8 cellular contexts compared by ENCODE assay signal in the genomic region with DNA sequence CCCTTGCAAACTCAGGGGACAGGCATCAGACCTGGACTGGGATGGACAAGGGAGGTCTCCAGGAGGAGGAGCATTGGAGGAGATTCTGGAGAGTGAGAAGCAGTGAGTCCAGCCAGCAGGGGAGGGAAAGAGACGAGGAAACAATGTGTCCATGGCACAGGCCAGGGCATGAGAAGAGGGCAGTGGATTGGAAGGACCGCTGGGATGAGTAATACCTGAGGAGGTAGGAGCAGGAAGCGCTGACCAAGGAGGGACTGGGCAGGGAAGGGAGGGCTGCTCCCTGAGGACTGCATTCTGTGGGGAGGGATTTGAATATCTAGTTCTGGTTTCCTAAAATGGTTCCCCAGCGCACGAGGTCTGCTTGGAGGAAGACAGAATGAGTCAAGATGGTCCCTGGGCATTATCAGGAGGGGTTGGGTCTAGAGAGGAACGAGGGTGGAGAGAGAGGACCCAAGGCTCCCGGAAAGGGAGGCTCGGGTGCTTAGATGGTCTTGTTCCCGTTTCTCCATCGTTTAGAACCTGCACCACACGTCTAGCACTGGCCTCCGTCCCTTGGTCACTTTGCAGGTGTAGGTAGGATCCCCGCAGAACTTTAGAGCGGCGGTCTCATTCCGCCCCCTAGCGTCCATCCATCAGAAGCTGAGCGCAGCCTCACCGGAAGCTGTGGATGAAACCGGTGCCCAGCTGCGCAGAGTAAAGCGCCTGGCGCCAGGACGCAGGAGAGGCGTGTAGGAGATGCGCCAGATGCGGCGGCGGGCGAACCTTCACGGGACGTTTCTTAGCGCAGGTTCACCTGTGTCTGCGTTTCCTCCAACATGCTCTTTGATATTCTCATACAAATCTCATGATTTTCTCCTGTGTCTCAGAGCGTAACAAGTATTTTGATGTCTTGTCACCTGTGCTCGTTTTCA.
A peak's percentile ranks its signal among the peaks of the same experiment; 100 is the strongest.
DNase-seq lines count a peak whose midpoint lies in the region; ATAC-seq, FAIRE-seq and TF ChIP-seq lines count a peak whose summit lies in the region.

No MANE protein-coding gene starts in this region.

- peak overlapping the region; percentile 48 for H3K4me2 ChIP-seq in HepG2 (ENCODE audit: low read depth, low read length)

- ATAC-seq in GM18907 (IDR thresholded peaks at IDR 0.05; ENCODE audit: unreplicated experiment) (peak; percentile 48), HepG2 (peak; percentile 100), HG03457 (IDR thresholded peaks at IDR 0.05; ENCODE audit: unreplicated experiment) (no peak)

- CTCF ChIA-PET in HepG2 (lab: Yijun Ruan, JAX; ENCODE audit: low intra/inter-chr PET ratio, low total read pairs) = interaction anchor here (1.1 to 3.5 kb wide), 5 partner anchors 21 to 248 kb away, joined by 3 to 17 read pairs (median 10); no protein-coding TSS in a partner anchor

- no peaks in the 10 kb centered on the region for H3K79me2 ChIP-seq in HepG2 (ENCODE audit: insufficient read depth, low read length)

- H3K27me3 ChIP-seq in bronchial epithelial cell (ENCODE audit: control insufficient read depth, insufficient read depth, low read length) (no peaks in the 10 kb centered on the region), HepG2 (ENCODE audit: control insufficient read depth in 1 of 2, insufficient read depth in 2 of 2, low read length in 2 of 2) (no peaks in the 10 kb centered on the region; a peak in 1 of 5 replicates), tibial nerve (no peaks in the 10 kb centered on the region)

- BruUV-seq in HepG2 (replicated peaks; lab: Mats Ljungman, UMichigan) = no TSS peak

- no peak for TF ChIP-seq EP300 in HepG2 (IDR thresholded peaks at IDR 0.05; ENCODE audit: low read depth in 2 of 2, low read length in 2 of 2)
- no peak for TF ChIP-seq EP300 in HepG2 (CRISPR knock-in tag; IDR thresholded peaks at IDR 0.05; ENCODE audit: borderline replicate concordance)
- no peak for TF ChIP-seq EP300 in tibial nerve (IDR thresholded peaks at IDR 0.05)

- intact Hi-C loops in HepG2 (cut with micrococcal nuclease; ENCODE audit: unreplicated experiment) = loop anchor here (1.0 kb wide), 2 partner anchors 235 to 380 kb away; no protein-coding TSS in a partner anchor

- no peaks in the 10 kb centered on the region for H3K36me3 ChIP-seq in bronchial epithelial cell (ENCODE audit: control insufficient read depth, insufficient read depth, low read length)
- H3K36me3 ChIP-seq in HepG2 (replicated peaks in 1 of 2; ENCODE audit: control insufficient read depth in 1 of 2, insufficient read depth in 2 of 2, low read length in 2 of 2) = no peaks in the 10 kb centered on the region
- no peaks in the 10 kb centered on the region for H3K36me3 ChIP-seq in tibial nerve

- 12% methylated on average over 27 of the region's 36 CpGs for WGBS in HepG2 (ENCODE audit: low lambda C conversion rate)
- 24 to 34% methylated on average over 36 of the region's 36 CpGs for WGBS in tibial nerve, 2 donors

- H3K4me1 ChIP-seq in HepG2 (ENCODE audit: insufficient read depth, low read length) (no peaks in the 10 kb centered on the region), tibial nerve (no peaks in the 10 kb centered on the region)

- H4K20me1 ChIP-seq in HepG2 (ENCODE audit: insufficient read depth, low read length) = no peaks in the 10 kb centered on the region

- in situ Hi-C loops in ACHN (cut with HindIII; ENCODE audit: low pct_ligation_motif_present, low pct_unique_long_range_greater_than_20kb, low sequenced_read_pairs) = no loop called here
- in situ Hi-C loops in HepG2 (cut with HindIII; ENCODE audit: extremely low pct_ligation_motif_present, low pct_unique_long_range_greater_than_20kb) = no loop called here

- no peak overlapping the region for H3K9ac ChIP-seq in HepG2 (ENCODE audit: insufficient read depth, low read depth, low read length)

- no peak for TF ChIP-seq POLR2A in HepG2 (IDR thresholded peaks at IDR 0.05; ENCODE audit: insufficient read depth in 1 of 2, low read depth in 2 of 2, low read length in 2 of 2)
- TF ChIP-seq POLR2A in tibial nerve (IDR thresholded peaks at IDR 0.05) = no peak

- H3K4me3 ChIP-seq in bronchial epithelial cell (ENCODE audit: low read depth, low read length) = no peak overlapping the region
- no peak overlapping the region; a peak in 1 of 6 replicates for H3K4me3 ChIP-seq in HepG2 (replicated peaks in 1 of 3; ENCODE audit: insufficient read depth in 1 of 3, low read depth in 2 of 3, low read length in 3 of 3)
- no peak overlapping the region for H3K4me3 ChIP-seq in tibial nerve

- peak; percentile 82 for TF ChIP-seq RAD21 in HepG2 (CRISPR knock-in tag; IDR thresholded peaks at IDR 0.05)

- H2AFZ ChIP-seq in HepG2 (ENCODE audit: low read length) = no peak overlapping the region

- POLR2A ChIA-PET in HepG2 (lab: Yijun Ruan, JAX) = no interaction called here

- peak; percentile 41 for DNase-seq in ACHN
- DNase-seq in NCI-H526 (lab: John Stamatoyannopoulos, UW) = peak; percentile 53 to 91
- no peak for DNase-seq in bronchial epithelial cell (ENCODE audit: low read depth)
- peak; percentile 50 for DNase-seq in HepG2 (ENCODE audit: low spot score)
- no peak for DNase-seq in tibial nerve (ENCODE audit: low spot score in 2 of 2)
- no peak for DNase-seq in SIG-M5 treated with dmso at 0.1 percent for 504 hours (lab: John Stamatoyannopoulos, UW; ENCODE audit: unreplicated experiment)

- FAIRE-seq in bronchial epithelial cell (lab: Jason Lieb, UNC) (no peak), HepG2 (lab: Jason Lieb, UNC) (peak; percentile 81)

- no peaks in the 10 kb centered on the region for H3K9me3 ChIP-seq in HepG2 (ENCODE audit: low read length)
- no peaks in the 10 kb centered on the region for H3K9me3 ChIP-seq in tibial nerve

- no peak overlapping the region for H3K27ac ChIP-seq in HepG2 (ENCODE audit: extremely low read length, insufficient read depth, low read length)
- H3K27ac ChIP-seq in tibial nerve = no peak overlapping the region

- TF ChIP-seq CTCF in bronchial epithelial cell (IDR thresholded peaks at IDR 0.05; ENCODE audit: insufficient read depth, low read length, severe bottlenecking) (peak; percentile 24), HepG2 (CRISPR knock-in tag; IDR thresholded peaks at IDR 0.05) (peak; percentile 95), tibial nerve (IDR thresholded peaks at IDR 0.05) (peak; percentile 23 to 46 (median 28))

TF ChIP-seq in HepG2, 621 proteins besides CTCF, POLR2A, EP300 and RAD21 (continues in another document):
- no peak for TF ChIP-seq ONECUT2 (CRISPR knock-in tag; IDR thresholded peaks at IDR 0.05)
- TF ChIP-seq STAG1 (CRISPR knock-in tag; IDR thresholded peaks at IDR 0.05) = peak; percentile 96
- peak; percentile 24; the same call in 1 of the 2 replicates for TF ChIP-seq HDAC2 (CRISPR knock-in tag; IDR thresholded peaks at IDR 0.05)
- TF ChIP-seq BORCS8-MEF2B (CRISPR knock-in tag; IDR thresholded peaks at IDR 0.05) = no peak
- no peak for TF ChIP-seq ZKSCAN1 (IDR thresholded peaks at IDR 0.05; ENCODE audit: low read length)
- TF ChIP-seq, protein P1, sequence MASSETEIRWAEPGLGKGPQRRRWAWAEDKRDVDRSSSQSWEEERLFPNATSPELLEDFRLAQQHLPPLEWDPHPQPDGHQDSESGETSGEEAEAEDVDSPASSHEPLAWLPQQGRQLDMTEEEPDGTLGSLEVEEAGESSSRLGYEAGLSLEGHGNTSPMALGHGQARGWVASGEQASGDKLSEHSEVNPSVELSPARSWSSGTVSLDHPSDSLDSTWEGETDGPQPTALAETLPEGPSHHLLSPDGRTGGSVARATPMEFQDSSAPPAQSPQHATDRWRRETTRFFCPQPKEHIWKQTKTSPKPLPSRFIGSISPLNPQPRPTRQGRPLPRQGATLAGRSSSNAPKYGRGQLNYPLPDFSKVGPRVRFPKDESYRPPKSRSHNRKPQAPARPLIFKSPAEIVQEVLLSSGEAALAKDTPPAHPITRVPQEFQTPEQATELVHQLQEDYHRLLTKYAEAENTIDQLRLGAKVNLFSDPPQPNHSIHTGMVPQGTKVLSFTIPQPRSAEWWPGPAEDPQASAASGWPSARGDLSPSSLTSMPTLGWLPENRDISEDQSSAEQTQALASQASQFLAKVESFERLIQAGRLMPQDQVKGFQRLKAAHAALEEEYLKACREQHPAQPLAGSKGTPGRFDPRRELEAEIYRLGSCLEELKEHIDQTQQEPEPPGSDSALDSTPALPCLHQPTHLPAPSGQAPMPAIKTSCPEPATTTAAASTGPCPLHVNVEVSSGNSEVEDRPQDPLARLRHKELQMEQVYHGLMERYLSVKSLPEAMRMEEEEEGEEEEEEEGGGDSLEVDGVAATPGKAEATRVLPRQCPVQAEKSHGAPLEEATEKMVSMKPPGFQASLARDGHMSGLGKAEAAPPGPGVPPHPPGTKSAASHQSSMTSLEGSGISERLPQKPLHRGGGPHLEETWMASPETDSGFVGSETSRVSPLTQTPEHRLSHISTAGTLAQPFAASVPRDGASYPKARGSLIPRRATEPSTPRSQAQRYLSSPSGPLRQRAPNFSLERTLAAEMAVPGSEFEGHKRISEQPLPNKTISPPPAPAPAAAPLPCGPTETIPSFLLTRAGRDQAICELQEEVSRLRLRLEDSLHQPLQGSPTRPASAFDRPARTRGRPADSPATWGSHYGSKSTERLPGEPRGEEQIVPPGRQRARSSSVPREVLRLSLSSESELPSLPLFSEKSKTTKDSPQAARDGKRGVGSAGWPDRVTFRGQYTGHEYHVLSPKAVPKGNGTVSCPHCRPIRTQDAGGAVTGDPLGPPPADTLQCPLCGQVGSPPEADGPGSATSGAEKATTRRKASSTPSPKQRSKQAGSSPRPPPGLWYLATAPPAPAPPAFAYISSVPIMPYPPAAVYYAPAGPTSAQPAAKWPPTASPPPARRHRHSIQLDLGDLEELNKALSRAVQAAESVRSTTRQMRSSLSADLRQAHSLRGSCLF (CRISPR knock-in tag; IDR thresholded peaks at IDR 0.05; ENCODE audit: borderline replicate concordance) = no peak
- TF ChIP-seq TGIF2 (CRISPR knock-in tag; IDR thresholded peaks at IDR 0.05) = no peak
- TF ChIP-seq ZNF678 (CRISPR knock-in tag; IDR thresholded peaks at IDR 0.05) = no peak
- TF ChIP-seq ERF (CRISPR knock-in tag; IDR thresholded peaks at IDR 0.05) = no peak
- TF ChIP-seq ZNF543 (CRISPR knock-in tag; IDR thresholded peaks at IDR 0.05) = no peak
- TF ChIP-seq, protein P2, sequence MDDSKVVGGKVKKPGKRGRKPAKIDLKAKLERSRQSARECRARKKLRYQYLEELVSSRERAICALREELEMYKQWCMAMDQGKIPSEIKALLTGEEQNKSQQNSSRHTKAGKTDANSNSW (CRISPR knock-in tag; IDR thresholded peaks at IDR 0.05; ENCODE audit: borderline replicate concordance) = no peak

Comparison
In these comparisons a context has a peak if more than half of its experiments do, and no peak if none do; other contexts are left out.
1. DNase-seq: peak in ACHN (single experiment), NCI-H526 (2 of 2) and HepG2 (single experiment); none in bronchial epithelial cell (single experiment), tibial nerve (0 of 2) and SIG-M5 treated with dmso at 0.1 percent for 504 hours (single experiment).
2. CTCF ChIP-seq: peak in every context shown above with its lines; median percentile 95 in HepG2; 28 in tibial nerve; 24 in bronchial epithelial cell.